In genomic region chr17:62637809-62638208, GRCh38 we compare ENCODE assay signal across 31 cellular contexts. TPM values are rescaled to one million over a fixed set of nuclear protein-coding genes. Genes with fewer than 3 reads are reported as not detected.
DNase-seq lines count a peak whose midpoint lies in the region; ATAC-seq, FAIRE-seq and TF ChIP-seq lines count a peak whose summit lies in the region.
"Had no signal": no experiment of that assay in that cellular context is flagged by ENCODE, and none has a peak within 500 bp of the region (broad histone marks: within the 10 kb centered on the region; RNA-seq: fewer than 3 reads in every experiment).

No MANE protein-coding gene starts in this region.

- H3K9me3 ChIP-seq in IMR-90 (ENCODE audit: control insufficient read depth, insufficient read depth, low read length): no peaks in the 10 kb centered on the region
- H3K9me3 ChIP-seq: ascending aorta, HAP-1 had no signal

- H2BK120ac ChIP-seq in IMR-90 (ENCODE audit: low read depth, low read length) (no peak overlapping the region), mesendoderm (ENCODE audit: low read depth, low read length) (no peak overlapping the region)

- peaks cover 13% of the 10 kb centered on the region for H3K4me1 Mint-ChIP-seq in WTC11
- H3K4me1 Mint-ChIP-seq: activated CD4-positive, alpha-beta T cell treated with anti-CD3 and anti-CD28 coated beads, Interleukin-2, amount 10 ng/mL, durations not matched to agents 24 days and 14 days had no signal

- ATAC-seq in IMR-90 (ENCODE audit: low read depth) (no peak), WTC11 (peak; percentile 60), GM21825 (IDR thresholded peaks at IDR 0.05; ENCODE audit: unreplicated experiment) (no peak)
- ATAC-seq: activated CD8-positive, alpha-beta memory T cell treated with anti-CD3 and anti-CD28 coated beads, Interleukin-2, amount 10 ng/mL, durations not matched to agents 7 days and 5 days; left colon had no signal

- no CpG with 5 or more reads among the region's 9 CpGs for whole genome bisulfite sequencing in IMR-90 (ENCODE audit: extremely low coverage in 2 of 2, insufficient read length in 1 of 2), 2 experiments
- WGBS in mesendoderm (ENCODE audit: extremely low coverage, insufficient coverage, low lambda C conversion rate): no CpG with 5 or more reads among the region's 9 CpGs

- CTCF ChIA-PET in IMR-90 (lab: Yijun Ruan, JAX): interaction anchor here (0.6 kb wide), 1 partner anchor 49 kb away, joined by 4 read pairs; no protein-coding TSS in a partner anchor
- CTCF ChIA-PET in WTC11 (lab: Charles Lee): interaction anchor here (0.8 to 1.6 kb wide), 17 partner anchors 9 to 221 kb away, joined by 3 to 19 read pairs (median 3); no protein-coding TSS in a partner anchor
- CTCF ChIA-PET in HEK293T (lab: Yijun Ruan, JAX): interaction anchor here (0.6 to 1.4 kb wide), 3 partner anchors 22 to 117 kb away, joined by 4 to 6 read pairs (median 5); no protein-coding TSS in a partner anchor

- H3K4me3 Mint-ChIP-seq in WTC11: no peak overlapping the region
- H3K4me3 Mint-ChIP-seq: activated CD4-positive, alpha-beta T cell treated with anti-CD3 and anti-CD28 coated beads, Interleukin-2, amount 10 ng/mL, durations not matched to agents 24 days and 14 days; activated CD8-positive, alpha-beta memory T cell treated with anti-CD3 and anti-CD28 coated beads, Interleukin-2, amount 10 ng/mL, durations not matched to agents 7 days and 5 days; activated naive CD8-positive, alpha-beta T cell; activated T-helper 1 cell treated with anti-CD3 and anti-CD28 coated beads, Interleukin-12 subunit alpha, Interleukin-12 subunit beta, Interleukin-2, Interleukin-4 antibody, amounts not matched to agents 30 ng/mL and 10 ng/mL and 1 ng/mL, durations not matched to agents 14 hours and 24 hours and 36 hours; T-helper 1 cell treated with Interleukin-12 subunit alpha and Interleukin-12 subunit beta and Interleukin-4 antibody, amounts not matched to agents 30 μg/mL and 1 μg/mL, for 36 hours had no signal

- H3K4me1 ChIP-seq in IMR-90 (ENCODE audit: control insufficient read depth, insufficient read depth, low read length): peaks cover 9% of the 10 kb centered on the region
- H3K4me1 ChIP-seq in mesendoderm (ENCODE audit: control insufficient read depth, low read depth, low read length): peaks cover under 1% of the 10 kb centered on the region
- H3K4me1 ChIP-seq: HAP-1 had no signal

- H3K4me2 ChIP-seq in IMR-90 (ENCODE audit: low read depth, low read length): no peak overlapping the region
- H3K4me2 ChIP-seq in mesendoderm (ENCODE audit: low read length): no peak overlapping the region

- H2BK20ac ChIP-seq in IMR-90 (ENCODE audit: low read depth, low read length): no peak overlapping the region

- H3K36me3 ChIP-seq in IMR-90 (ENCODE audit: control insufficient read depth, insufficient read depth, low read length) (peaks cover 12% of the 10 kb centered on the region; the same call in 1 of the 2 replicates), mesendoderm (ENCODE audit: control insufficient read depth, insufficient read depth, low read length) (no peaks in the 10 kb centered on the region)
- H3K36me3 ChIP-seq: HAP-1 had no signal

- H3K27ac ChIP-seq in IMR-90 (ENCODE audit: insufficient read depth, low read length): peak overlapping the region; percentile 16; the same call in 1 of the 2 replicates
- no peak overlapping the region for H3K27ac ChIP-seq in mesendoderm (ENCODE audit: low read depth, low read length)
- H3K27ac ChIP-seq: ascending aorta had no signal

- no peak for TF ChIP-seq RAD21 in IMR-90 (IDR thresholded peaks at IDR 0.05; ENCODE audit: low read length)

- no peak overlapping the region for H4K8ac ChIP-seq in IMR-90 (ENCODE audit: low read depth in 2 of 2, low read length in 2 of 2)
- H4K8ac ChIP-seq in mesendoderm (ENCODE audit: low read depth, low read length): no peak overlapping the region

- no peaks in the 10 kb centered on the region for H3K9me3 Mint-ChIP-seq in WTC11
- H3K9me3 Mint-ChIP-seq: activated CD4-positive, alpha-beta T cell treated with anti-CD3 and anti-CD28 coated beads, Interleukin-2, amount 10 ng/mL, durations not matched to agents 24 days and 14 days; activated T-helper 1 cell treated with anti-CD3 and anti-CD28 coated beads, Interleukin-12 subunit alpha, Interleukin-12 subunit beta, Interleukin-2, Interleukin-4 antibody, amounts not matched to agents 30 ng/mL and 10 ng/mL and 1 ng/mL, durations not matched to agents 14 hours and 24 hours and 36 hours; T-helper 1 cell treated with Interleukin-12 subunit alpha and Interleukin-12 subunit beta and Interleukin-4 antibody, amounts not matched to agents 30 μg/mL and 1 μg/mL, for 36 hours had no signal

- no TSS peak for BruUV-seq in IMR-90 (replicated peaks; lab: Mats Ljungman, UMichigan)

- H3K27me3 Mint-ChIP-seq in WTC11 (ENCODE audit: low read depth): no peaks in the 10 kb centered on the region
- H3K27me3 Mint-ChIP-seq: activated naive CD8-positive, alpha-beta T cell had no signal

- H3K56ac ChIP-seq in IMR-90 (ENCODE audit: extremely low read depth, insufficient read depth, low read length) (no peak overlapping the region), mesendoderm (ENCODE audit: low read length) (no peak overlapping the region)

- H3K4ac ChIP-seq in IMR-90 (ENCODE audit: low read depth, low read length) (no peak overlapping the region), mesendoderm (ENCODE audit: low read depth, low read length) (no peak overlapping the region)

- peaks cover 18% of the 10 kb centered on the region for H3K9me1 ChIP-seq in IMR-90 (ENCODE audit: insufficient read depth, low read length)

- H3K4me3 ChIP-seq in IMR-90 (ENCODE audit: insufficient read depth, low read depth, low read length) (no peak overlapping the region), mesendoderm (ENCODE audit: low read length) (no peak overlapping the region)
- H3K4me3 ChIP-seq: ascending aorta, HAP-1 had no signal

- no peak overlapping the region for H2AK9ac ChIP-seq in IMR-90 (replicated peaks; ENCODE audit: low read depth, low read length, poor library complexity)

- H3K14ac ChIP-seq in IMR-90 (replicated peaks; ENCODE audit: low read depth, low read length): no peak overlapping the region

- no peak for FAIRE-seq in HTR-8/SVneo (lab: Jason Lieb, UNC)
- FAIRE-seq: GM12891, small intestine, urothelium cell line had no signal

- peak; percentile 74 for DNase-seq in ELF-1 (ENCODE audit: low read depth, low spot score)
- DNase-seq in IMR-90: no peak
- peak; percentile 77 for DNase-seq in WTC11 (ENCODE audit: low spot score)
- DNase-seq in mesendoderm: peak; percentile 76
- DNase-seq in amygdala (lab: John Stamatoyannopoulos, UW): no peak
- no peak for DNase-seq in HTR-8/SVneo (ENCODE audit: insufficient read length, low spot score)
- no peak for DNase-seq in HEK293T (ENCODE audit: extremely low spot score)
- DNase-seq: ACHN; activated CD4-positive, alpha-beta T cell treated with anti-CD3 and anti-CD28 coated beads, Interleukin-2, amount 10 ng/mL, durations not matched to agents 24 days and 14 days; activated CD8-positive, alpha-beta memory T cell treated with anti-CD3 and anti-CD28 coated beads, Interleukin-2, amount 10 ng/mL, durations not matched to agents 7 days and 5 days; cerebellar nuclear complex; COR-L47; erythroblast; foreskin melanocyte; left colon; mesenchymal stem cell; NCI-H1105 treated with DMSO at 0.1 percent for 48 hours; NCI-H2029 treated with DMSO at 0.1 percent for 48 hours; NCI-H446; nucleus accumbens; RPMI8226; small intestine; stimulated activated CD4-positive, alpha-beta T cell treated with anti-CD3 and anti-CD28 coated beads, Interleukin-2, amount 100 ng/mL, for 24 hours had no signal

- in situ Hi-C loops in IMR-90 (cut with MboI; ENCODE audit: low sequenced_read_pairs): no loop called here

- H4K5ac ChIP-seq in IMR-90 (ENCODE audit: low read depth, low read length): no peak overlapping the region
- no peak overlapping the region for H4K5ac ChIP-seq in mesendoderm (ENCODE audit: low read length)

- POLR2A ChIA-PET in IMR-90 (lab: Charles Lee; ENCODE audit: unreplicated experiment) (interaction anchor here (0.7 kb wide), 1 partner anchor 11 kb away, joined by 5 read pairs; no protein-coding TSS in a partner anchor), WTC11 (lab: Charles Lee) (interaction anchor here (0.7 kb wide), 2 partner anchors 15 to 20 kb away, joined by 5 to 6 read pairs; no protein-coding TSS in a partner anchor), HEK293T (lab: Yijun Ruan, JAX) (no interaction called here)

- TF ChIP-seq CTCF in IMR-90 (conservative IDR thresholded peaks at IDR 0.05; ENCODE audit: low read depth, low read length) (no peak), WTC11 (IDR thresholded peaks at IDR 0.05) (no peak)

- intact Hi-C loops in IMR-90 (cut with micrococcal nuclease): no loop called here

- no peak overlapping the region for H4K91ac ChIP-seq in IMR-90 (ENCODE audit: insufficient read depth, low read depth, low read length)

- H3K27me3 ChIP-seq in IMR-90 (ENCODE audit: control insufficient read depth, insufficient read depth, low read length): no peaks in the 10 kb centered on the region
- H3K27me3 ChIP-seq in mesendoderm (ENCODE audit: insufficient read depth, low read length, poor library complexity): no peaks in the 10 kb centered on the region
- H3K27me3 ChIP-seq: ascending aorta had no signal

- H2BK15ac ChIP-seq in IMR-90 (ENCODE audit: low read depth, low read length): no peak overlapping the region
- H2BK15ac ChIP-seq in mesendoderm (replicated peaks; ENCODE audit: low read depth): no peak overlapping the region

- H3K18ac ChIP-seq in IMR-90 (ENCODE audit: low read depth, low read length) (no peak overlapping the region), mesendoderm (ENCODE audit: low read length) (no peak overlapping the region)

- H3K79me1 ChIP-seq in IMR-90 (ENCODE audit: low read depth in 1 of 2, low read length in 2 of 2) (peaks cover 20 to 84% of the 10 kb centered on the region in 2 experiments), mesendoderm (ENCODE audit: low read length) (peaks cover 12% of the 10 kb centered on the region)

- peaks cover 41% of the 10 kb centered on the region for H4K20me1 ChIP-seq in IMR-90 (ENCODE audit: insufficient read depth, low read length)

- H2BK5ac ChIP-seq in IMR-90 (ENCODE audit: low read depth, low read length, poor library complexity, severe bottlenecking) (no peak overlapping the region), mesendoderm (ENCODE audit: low read length) (no peak overlapping the region)

- no peak for TF ChIP-seq POLR2A in IMR-90 (IDR thresholded peaks at IDR 0.05; ENCODE audit: low read depth, low read length)

- dilution Hi-C loops in IMR-90 (cut with HindIII; ENCODE audit: low sequenced_read_pairs, unreplicated experiment): no loop called here

- no peaks in the 10 kb centered on the region for H3K36me3 Mint-ChIP-seq in WTC11
- H3K36me3 Mint-ChIP-seq: activated CD8-positive, alpha-beta memory T cell treated with anti-CD3 and anti-CD28 coated beads, Interleukin-2, amount 10 ng/mL, durations not matched to agents 7 days and 5 days; activated naive CD8-positive, alpha-beta T cell had no signal

- peaks cover 10% of the 10 kb centered on the region for H3K79me2 ChIP-seq in mesendoderm (ENCODE audit: control insufficient read depth, insufficient read depth, low read length)

- H3K27ac Mint-ChIP-seq in WTC11: peak overlapping the region; percentile 79
- H3K27ac Mint-ChIP-seq: activated CD4-positive, alpha-beta T cell treated with anti-CD3 and anti-CD28 coated beads, Interleukin-2, amount 10 ng/mL, durations not matched to agents 24 days and 14 days; activated CD8-positive, alpha-beta memory T cell treated with anti-CD3 and anti-CD28 coated beads, Interleukin-2, amount 10 ng/mL, durations not matched to agents 7 days and 5 days; activated naive CD8-positive, alpha-beta T cell; activated T-helper 1 cell treated with anti-CD3 and anti-CD28 coated beads, Interleukin-12 subunit alpha, Interleukin-12 subunit beta, Interleukin-2, Interleukin-4 antibody, amounts not matched to agents 30 ng/mL and 10 ng/mL and 1 ng/mL, durations not matched to agents 14 hours and 24 hours and 36 hours; T-helper 1 cell treated with Interleukin-12 subunit alpha and Interleukin-12 subunit beta and Interleukin-4 antibody, amounts not matched to agents 30 μg/mL and 1 μg/mL, for 36 hours had no signal

- H2AK5ac ChIP-seq in IMR-90 (ENCODE audit: low read depth, low read length) (no peak overlapping the region), mesendoderm (ENCODE audit: low read length) (no peak overlapping the region)

- H3K23ac ChIP-seq in IMR-90 (ENCODE audit: low read depth, low read length) (no peak overlapping the region; the same call in 1 of the 2 replicates), mesendoderm (ENCODE audit: low read length) (no peak overlapping the region)

- no peak overlapping the region for H2AFZ ChIP-seq in IMR-90 (replicated peaks; ENCODE audit: low read length, poor library complexity)

- H3K9ac ChIP-seq in IMR-90 (ENCODE audit: low read depth, low read length): no peak overlapping the region
- no peak overlapping the region for H3K9ac ChIP-seq in mesendoderm (ENCODE audit: low read length)

RNA-seq across cellular contexts. Expression of gene MRC2, which starts 10.3 kb away (rescaled TPM):
- total RNA-seq in IMR-90 (2012; rRNA removed) (37.5 and 39.3 TPM in 2 replicates), WTC11 (2021) (30.3 to 35.3 TPM (median 32.5 TPM) in 3 replicates)
- 137 and 152 TPM in 2 replicates for polyA plus RNA-seq in IMR-90 (2012; rRNA removed)
- polyA plus RNA-seq in IMR-90 (2012; cell fraction: cytosol; rRNA removed): 88.6 and 140 TPM in 2 replicates
- polyA plus RNA-seq in IMR-90 (2012; cell fraction: nucleus; rRNA removed; ENCODE audit: low replicate concordance): 194 and 479 TPM in 2 replicates
- 17.2 TPM for polyA plus RNA-seq in mesendoderm (2013, experiment 1 of 2)
- 17.4 TPM for polyA plus RNA-seq in mesendoderm (2013, experiment 2 of 2)

Comparison
In these comparisons a context has a peak if more than half of its experiments do, and no peak if none do; other contexts are left out.
1. DNase-seq: peak in ELF-1 (single experiment), WTC11 (single experiment) and mesendoderm (single experiment); none in IMR-90 (single experiment), amygdala (0 of 56), HTR-8/SVneo (single experiment) and HEK293T (single experiment).